16 cellular contexts compared by ENCODE assay signal in genomic region chr4:8443801-8444200, GRCh38.
"Had no signal": no experiment of that assay in that cellular context is flagged by ENCODE, and none has a peak within 500 bp of the region (broad histone marks: within the 10 kb centered on the region; RNA-seq: fewer than 3 reads in every experiment).

No MANE protein-coding gene starts in this region.

- H3K4me3 Mint-ChIP-seq: activated naive CD8-positive, alpha-beta T cell treated with anti-CD3 and anti-CD28 coated beads for 36 hours had no signal

- H3K4me3 ChIP-seq: pancreas, spleen, thoracic aorta had no signal

- H3K27ac Mint-ChIP-seq: activated CD4-positive, alpha-beta T cell treated with anti-CD3 and anti-CD28 coated beads, Interleukin-2, amount 10 ng/mL, durations not matched to agents 24 days and 14 days; activated naive CD8-positive, alpha-beta T cell treated with anti-CD3 and anti-CD28 coated beads for 36 hours; WTC11 had no signal

- H3K27me3 Mint-ChIP-seq: activated naive CD8-positive, alpha-beta T cell treated with anti-CD3 and anti-CD28 coated beads for 36 hours had no signal

- H3K27ac ChIP-seq: brain microvascular endothelial cell, pancreas, spleen, thoracic aorta had no signal

- ATAC-seq: left ventricle myocardium superior, pancreas, sciatic nerve, WTC11 had no signal

- H3K9me3 ChIP-seq: pancreas, thoracic aorta had no signal

- DNase-seq: activated CD4-positive, alpha-beta T cell treated with anti-CD3 and anti-CD28 coated beads, Interleukin-2, amount 10 ng/mL, durations not matched to agents 24 days and 14 days; activated effector memory CD4-positive, alpha-beta T cell treated with Interleukin-2 at 50 U/mL for 16 hours; activated naive CD8-positive, alpha-beta T cell treated with anti-CD3 and anti-CD28 coated beads for 36 hours; brain microvascular endothelial cell; effector CD8-positive, alpha-beta T cell; foreskin fibroblast; glutamatergic neuron; hypothalamus; kidney; left ventricle myocardium superior; pancreas; spleen; T-helper 2 cell had no signal

- H3K27me3 ChIP-seq: brain microvascular endothelial cell, pancreas, spleen had no signal

- H3K9me3 Mint-ChIP-seq: activated CD4-positive, alpha-beta T cell treated with anti-CD3 and anti-CD28 coated beads, Interleukin-2, amount 10 ng/mL, durations not matched to agents 24 days and 14 days had no signal
